22 cellular contexts compared by ENCODE assay signal in genomic region chr4:185560316-185560715, GRCh38. TPM values are rescaled to one million over a fixed set of nuclear protein-coding genes. Genes with fewer than 3 reads are reported as not detected.
DNase-seq lines count a peak whose midpoint lies in the region; ATAC-seq, FAIRE-seq and TF ChIP-seq lines count a peak whose summit lies in the region.
"Had no signal": no experiment of that assay in that cellular context is flagged by ENCODE, and none has a peak within 500 bp of the region (broad histone marks: within the 10 kb centered on the region; RNA-seq: fewer than 3 reads in every experiment).

No MANE protein-coding gene starts in this region.

- H3K9me3 Mint-ChIP-seq in activated CD4-positive, alpha-beta memory T cell treated with anti-CD3 and anti-CD28 coated beads, Interleukin-2, amount 10 ng/mL, durations not matched to agents 7 days and 5 days, result peaks cover 2% of the 10 kb centered on the region
- H3K9me3 Mint-ChIP-seq in activated CD8-positive, alpha-beta memory T cell treated with anti-CD3 and anti-CD28 coated beads, Interleukin-2, amount 10 ng/mL, durations not matched to agents 7 days and 5 days (ENCODE audit: low read depth), result no peaks in the 10 kb centered on the region
- H3K9me3 Mint-ChIP-seq: activated CD4-positive, alpha-beta memory T cell treated with anti-CD3 and anti-CD28 coated beads for 36 hours; activated naive CD4-positive, alpha-beta T cell treated with anti-CD3 and anti-CD28 coated beads for 36 hours had no signal

- no peak for DNase-seq in K562 (ENCODE audit: extremely low read depth in 1 of 4, low spot score in 3 of 4)
- no peak for DNase-seq in activated CD4-positive, alpha-beta memory T cell treated with anti-CD3 and anti-CD28 coated beads, Interleukin-2, amount 10 ng/mL, durations not matched to agents 7 days and 5 days
- no peak for DNase-seq in activated CD8-positive, alpha-beta memory T cell treated with anti-CD3 and anti-CD28 coated beads, Interleukin-2, amount 10 ng/mL, durations not matched to agents 7 days and 5 days
- DNase-seq: activated CD4-positive, alpha-beta memory T cell treated with anti-CD3 and anti-CD28 coated beads for 36 hours; activated T-cell treated with anti-CD3 and anti-CD28 coated beads, Interleukin-2, amount 50 U/mL, for 1 hour; CD4-positive, alpha-beta memory T cell; NCI-H1105 treated with DMSO at 0.1 percent for 48 hours; NCI-H524 treated with DMSO at 0.1 percent for 48 hours; stimulated activated CD4-positive, alpha-beta T cell treated with anti-CD3 and anti-CD28 coated beads, Interleukin-15, amount 100 ng/mL, for 24 hours; transverse colon had no signal

- TF ChIP-seq RAD21 in K562 (CRISPR knock-in tag; conservative IDR thresholded peaks at IDR 0.05 in 1 of 2, IDR thresholded peaks at IDR 0.05 in 1 of 2), result no peak

- H3K27ac ChIP-seq in HUES48 (ENCODE audit: low read depth, low read length) (peak overlapping the region; percentile 42), K562 (ENCODE audit: extremely low read depth, low read depth, low read length) (no peak overlapping the region; the same call in 2 of the 3 replicates), gastroesophageal sphincter (peak overlapping the region in 3 of 4 donors; percentile 64 to 76 (median 72))

- H3K27me3 ChIP-seq in HUES48 (ENCODE audit: control insufficient read depth, insufficient read depth, low read length) (no peaks in the 10 kb centered on the region), K562 (ENCODE audit: control insufficient read depth in 2 of 2, insufficient read depth in 2 of 2, low read length in 2 of 2) (peaks cover 0 to 4% of the 10 kb centered on the region in 2 experiments; a peak in 1 of 5 replicates), gastroesophageal sphincter (no peaks in the 10 kb centered on the region), skeletal muscle satellite cell (ENCODE audit: control insufficient read depth, insufficient read depth, low read length) (no peaks in the 10 kb centered on the region)
- H3K27me3 ChIP-seq: transverse colon had no signal

- intact Hi-C loops in K562 (cut with micrococcal nuclease), result no loop called here

- no peaks in the 10 kb centered on the region for H3K4me1 ChIP-seq in HUES48 (ENCODE audit: control insufficient read depth, insufficient read depth, low read length)
- H3K4me1 ChIP-seq in K562 (replicated peaks in 1 of 2; ENCODE audit: control insufficient read depth in 2 of 2, insufficient read depth in 2 of 2, low read length in 2 of 2), result peaks cover 0 to 4% of the 10 kb centered on the region in 2 experiments; a peak in 3 of 5 replicates
- H3K4me1 ChIP-seq in gastroesophageal sphincter, result peaks cover 0 to 29% (median 13%) of the 10 kb centered on the region in 3 donors
- H3K4me1 ChIP-seq in skeletal muscle satellite cell (ENCODE audit: control insufficient read depth, insufficient read depth, low read length), result peaks cover 13% of the 10 kb centered on the region

- H3K36me3 Mint-ChIP-seq in activated CD4-positive, alpha-beta memory T cell treated with anti-CD3 and anti-CD28 coated beads, Interleukin-2, amount 10 ng/mL, durations not matched to agents 7 days and 5 days (ENCODE audit: low read depth), result no peaks in the 10 kb centered on the region
- H3K36me3 Mint-ChIP-seq in activated CD8-positive, alpha-beta memory T cell treated with anti-CD3 and anti-CD28 coated beads, Interleukin-2, amount 10 ng/mL, durations not matched to agents 7 days and 5 days, result no peaks in the 10 kb centered on the region
- H3K36me3 Mint-ChIP-seq: activated CD4-positive, alpha-beta memory T cell treated with anti-CD3 and anti-CD28 coated beads for 36 hours; CD4-positive, alpha-beta memory T cell had no signal

- H3K36me3 ChIP-seq in HUES48 (ENCODE audit: control insufficient read depth, insufficient read depth, low read length), result no peaks in the 10 kb centered on the region
- H3K36me3 ChIP-seq in K562 (ENCODE audit: control insufficient read depth, insufficient read depth, low read length), result no peaks in the 10 kb centered on the region
- no peaks in the 10 kb centered on the region for H3K36me3 ChIP-seq in gastroesophageal sphincter
- H3K36me3 ChIP-seq in skeletal muscle satellite cell (ENCODE audit: insufficient read depth, low read length), result no peaks in the 10 kb centered on the region
- H3K36me3 ChIP-seq: transverse colon had no signal

- in situ Hi-C loops in K562 (cut with MboI), result no loop called here

- FAIRE-seq in K562 (lab: Jason Lieb, UNC), result no peak
- FAIRE-seq: colon, frontal cortex, GM12878 had no signal

- H3K9me3 ChIP-seq in HUES48 (ENCODE audit: control insufficient read depth, insufficient read depth, low read length), result peaks cover 4% of the 10 kb centered on the region
- H3K9me3 ChIP-seq in K562 (replicated peaks; ENCODE audit: control insufficient read depth, insufficient read depth, low read depth, low read length), result no peaks in the 10 kb centered on the region
- no peaks in the 10 kb centered on the region for H3K9me3 ChIP-seq in gastroesophageal sphincter
- H3K9me3 ChIP-seq in skeletal muscle satellite cell (replicated peaks; ENCODE audit: low read length), result no peaks in the 10 kb centered on the region
- H3K9me3 ChIP-seq: transverse colon had no signal

- H3K79me2 ChIP-seq in K562 (ENCODE audit: control insufficient read depth, insufficient read depth, low read length), result no peaks in the 10 kb centered on the region

- TF ChIP-seq CTCF in K562 (IDR thresholded peaks at IDR 0.05 in 2 of 3, conservative IDR thresholded peaks at IDR 0.05 in 1 of 3; ENCODE audit: insufficient read depth in 2 of 3, low read depth in 1 of 3, low read length in 3 of 3) (no peak), gastroesophageal sphincter (IDR thresholded peaks at IDR 0.05) (no peak)

- CTCF ChIA-PET in K562 (lab: Yijun Ruan, JAX; ENCODE audit: low intra/inter-chr PET ratio), result no interaction called here
- CTCF ChIA-PET in activated CD4-positive, alpha-beta memory T cell treated with anti-CD3 and anti-CD28 coated beads, Interleukin-2, amount 10 ng/mL, durations not matched to agents 7 days and 5 days (lab: Charles Lee), result no interaction called here
- CTCF ChIA-PET in activated CD8-positive, alpha-beta memory T cell treated with anti-CD3 and anti-CD28 coated beads, Interleukin-2, amount 10 ng/mL, durations not matched to agents 7 days and 5 days (lab: Charles Lee), result no interaction called here

- TF ChIP-seq POLR2A in K562 (conservative IDR thresholded peaks at IDR 0.05) (no peak), gastroesophageal sphincter (IDR thresholded peaks at IDR 0.05) (no peak)

- ATAC-seq in K562, result no peak
- no peak for ATAC-seq in gastroesophageal sphincter
- ATAC-seq in GM18870 (IDR thresholded peaks at IDR 0.05; ENCODE audit: unreplicated experiment), result no peak
- ATAC-seq in activated CD8-positive, alpha-beta memory T cell treated with anti-CD3 and anti-CD28 coated beads, Interleukin-2, amount 10 ng/mL, durations not matched to agents 7 days and 5 days, result no peak
- no peak for ATAC-seq in GM19455 (IDR thresholded peaks at IDR 0.05; ENCODE audit: unreplicated experiment)

- H3K9ac ChIP-seq in HUES48 (ENCODE audit: low read depth, low read length) (no peak overlapping the region), K562 (ENCODE audit: insufficient read depth in 1 of 2, low read depth in 2 of 2, low read length in 2 of 2) (no peak overlapping the region), skeletal muscle satellite cell (ENCODE audit: low read depth, low read length) (no peak overlapping the region)

- BruUV-seq in K562 (replicated peaks; lab: Mats Ljungman, UMichigan), result no TSS peak

- peak overlapping the region; percentile 70; the same call in 1 of the 2 replicates for H2AFZ ChIP-seq in K562 (ENCODE audit: low read depth, low read length)

- no peaks in the 10 kb centered on the region for H3K4me1 Mint-ChIP-seq in activated CD4-positive, alpha-beta memory T cell treated with anti-CD3 and anti-CD28 coated beads, Interleukin-2, amount 10 ng/mL, durations not matched to agents 7 days and 5 days
- H3K4me1 Mint-ChIP-seq in activated CD8-positive, alpha-beta memory T cell treated with anti-CD3 and anti-CD28 coated beads, Interleukin-2, amount 10 ng/mL, durations not matched to agents 7 days and 5 days, result no peaks in the 10 kb centered on the region
- H3K4me1 Mint-ChIP-seq: CD4-positive, alpha-beta memory T cell had no signal

- H3K27me3 Mint-ChIP-seq in activated CD4-positive, alpha-beta memory T cell treated with anti-CD3 and anti-CD28 coated beads, Interleukin-2, amount 10 ng/mL, durations not matched to agents 7 days and 5 days, result peaks cover 39% of the 10 kb centered on the region
- H3K27me3 Mint-ChIP-seq in activated CD8-positive, alpha-beta memory T cell treated with anti-CD3 and anti-CD28 coated beads, Interleukin-2, amount 10 ng/mL, durations not matched to agents 7 days and 5 days, result peaks cover 34% of the 10 kb centered on the region

- POLR2A ChIA-PET in K562 (lab: Yijun Ruan, JAX), result no interaction called here
- POLR2A ChIA-PET in activated CD4-positive, alpha-beta memory T cell treated with anti-CD3 and anti-CD28 coated beads, Interleukin-2, amount 10 ng/mL, durations not matched to agents 7 days and 5 days (lab: Charles Lee), result no interaction called here

- H3K4me3 ChIP-seq in HUES48 (ENCODE audit: low read depth, low read length) (no peak overlapping the region), K562 (no peak overlapping the region), gastroesophageal sphincter (no peak overlapping the region), skeletal muscle satellite cell (ENCODE audit: low read length) (no peak overlapping the region)
- H3K4me3 ChIP-seq: GM12878, transverse colon had no signal

- H4K20me1 ChIP-seq in K562 (replicated peaks; ENCODE audit: control insufficient read depth, insufficient read depth, low read length), result no peaks in the 10 kb centered on the region

- no peaks in the 10 kb centered on the region for H3K9me1 ChIP-seq in K562 (ENCODE audit: control insufficient read depth, insufficient read depth, low read length)

- WGBS in K562 (ENCODE audit: insufficient coverage, low coverage, missing lambda C conversion rate), result 50% methylated on average over 4 of the region's 5 CpGs
- WGBS in gastroesophageal sphincter (ENCODE audit: low coverage in 1 of 2), 2 donors, result 83 to 95% methylated on average over 2 to 4 of the region's 5 CpGs

- H3K4me2 ChIP-seq in K562 (ENCODE audit: insufficient read depth, low read length), result peak overlapping the region; percentile 49; the same call in 1 of the 2 replicates
- peak overlapping the region; percentile 38 for H3K4me2 ChIP-seq in skeletal muscle satellite cell (ENCODE audit: low read length)

- H3K27ac Mint-ChIP-seq in activated CD4-positive, alpha-beta memory T cell treated with anti-CD3 and anti-CD28 coated beads, Interleukin-2, amount 10 ng/mL, durations not matched to agents 7 days and 5 days, result no peak overlapping the region
- no peak overlapping the region for H3K27ac Mint-ChIP-seq in activated CD8-positive, alpha-beta memory T cell treated with anti-CD3 and anti-CD28 coated beads, Interleukin-2, amount 10 ng/mL, durations not matched to agents 7 days and 5 days
- H3K27ac Mint-ChIP-seq: activated CD4-positive, alpha-beta memory T cell treated with anti-CD3 and anti-CD28 coated beads for 36 hours; activated naive CD4-positive, alpha-beta T cell treated with anti-CD3 and anti-CD28 coated beads for 36 hours; WTC11 had no signal

- H3K4me3 Mint-ChIP-seq in activated CD4-positive, alpha-beta memory T cell treated with anti-CD3 and anti-CD28 coated beads, Interleukin-2, amount 10 ng/mL, durations not matched to agents 7 days and 5 days, result no peak overlapping the region
- no peak overlapping the region for H3K4me3 Mint-ChIP-seq in activated CD8-positive, alpha-beta memory T cell treated with anti-CD3 and anti-CD28 coated beads, Interleukin-2, amount 10 ng/mL, durations not matched to agents 7 days and 5 days
- H3K4me3 Mint-ChIP-seq: activated CD4-positive, alpha-beta memory T cell treated with anti-CD3 and anti-CD28 coated beads for 36 hours; activated naive CD4-positive, alpha-beta T cell treated with anti-CD3 and anti-CD28 coated beads for 36 hours; CD4-positive, alpha-beta memory T cell; WTC11 had no signal

- TF ChIP-seq EP300 in K562 (IDR thresholded peaks at IDR 0.05; ENCODE audit: low read length), result no peak
- no peak for TF ChIP-seq EP300 in gastroesophageal sphincter (IDR thresholded peaks at IDR 0.05)

RNA-seq across cellular contexts. Expression of gene PDLIM3, which starts 25.0 kb away (rescaled TPM):
- total RNA-seq in K562 (2011; cell fraction: chromatin; rRNA removed; ENCODE audit: low replicate concordance), result not detected in 2 replicates
- total RNA-seq in K562 (2011; cell fraction: nucleolus; rRNA removed), result not detected in 2 replicates
- not detected in 2 replicates for total RNA-seq in K562 (2011; cell fraction: nucleoplasm; rRNA removed)
- total RNA-seq in K562 (2014; rRNA removed), result 0.12 TPM in 1 of 2 replicates, not detected in the other
- total RNA-seq in K562 (2014; rRNA removed; fragmentation: Illumina TruSeq; extraction: Trizol), result not detected in 2 replicates
- not detected in 2 replicates for total RNA-seq in K562 (2015; rRNA removed; fragmentation: Illumina TruSeq; extraction: Trizol)
- total RNA-seq in K562 (2021), result not detected in 2 replicates
- polyA plus RNA-seq in K562 (2011; rRNA removed), result not detected in 2 replicates
- polyA plus RNA-seq in K562 (2011; cell fraction: cytosol; rRNA removed), result not detected in 2 replicates
- not detected in 2 replicates for polyA plus RNA-seq in K562 (2011; cell fraction: nucleus; rRNA removed)
- 0.04 and 0.14 TPM in 2 replicates for polyA plus RNA-seq in K562 (2012)
- polyA plus RNA-seq in K562 (2014; fragmentation: Illumina TruSeq; extraction: Trizol), result not detected in 2 replicates
- polyA plus RNA-seq in K562 (2014; fragmentation: Nextera tagmentation; extraction: Ambion mirVana), result under 1 TPM in 1 of 2 experiments, not detected in 1; 0.06 TPM
- not detected in 2 replicates for polyA plus RNA-seq in K562 (2014; rRNA removed)
- not detected in 2 replicates for polyA minus RNA-seq in K562 (2011; rRNA and poly(A)+ RNA removed)
- polyA minus RNA-seq in K562 (2011; cell fraction: cytosol; rRNA and poly(A)+ RNA removed), result not detected in 2 replicates
- polyA minus RNA-seq in K562 (2011; cell fraction: nucleus; rRNA and poly(A)+ RNA removed), result not detected in 2 replicates
- 1,000 to 10,000 TPM; 1,505 to 2,123 (median 1,752) TPM for total RNA-seq in gastroesophageal sphincter
- 4.1 and 22.1 TPM in 2 replicates for total RNA-seq in skeletal muscle satellite cell (2012; rRNA removed)
- total RNA-seq in activated CD4-positive, alpha-beta memory T cell treated with anti-CD3 and anti-CD28 coated beads, Interleukin-2, amount 10 ng/mL, durations not matched to agents 7 days and 5 days, result not detected
- total RNA-seq in activated CD8-positive, alpha-beta memory T cell treated with anti-CD3 and anti-CD28 coated beads, Interleukin-2, amount 10 ng/mL, durations not matched to agents 7 days and 5 days, result not detected
- total RNA-seq: activated CD4-positive, alpha-beta memory T cell treated with anti-CD3 and anti-CD28 coated beads for 36 hours; CD4-positive, alpha-beta memory T cell; GM12878; HT-29; T-helper 2 cell treated with Interferon-gamma antibody and Interleukin-4, amounts not matched to agents 100 ng/mL and 5 ng/mL, for 36 hours had no signal
- polyA plus RNA-seq: CD4-positive, alpha-beta memory T cell had no signal

Comparison
In these comparisons a context has a peak if more than half of its experiments do, and no peak if none do; other contexts are left out.
1. RNA of gene PDLIM3, which starts 25.0 kb away (total RNA-seq): 1,505 to 2,123 TPM in gastroesophageal sphincter; 0.12 TPM in K562, not detected in activated CD4-positive, alpha-beta memory T cell treated with anti-CD3 and anti-CD28 coated beads, Interleukin-2, amount 10 ng/mL, durations not matched to agents 7 days and 5 days and not detected in activated CD8-positive, alpha-beta memory T cell treated with anti-CD3 and anti-CD28 coated beads, Interleukin-2, amount 10 ng/mL, durations not matched to agents 7 days and 5 days; every median in the first group is over 1,000 times any median in the second.